Comparison of ENCODE assay signal across 11 cellular contexts in genomic region chr7:99106869-99107268, GRCh38. TPM values are rescaled to one million over a fixed set of nuclear protein-coding genes. Genes with fewer than 3 reads are reported as not detected.
DNase-seq lines count a peak whose midpoint lies in the region; ATAC-seq, FAIRE-seq and TF ChIP-seq lines count a peak whose summit lies in the region.
"Had no signal": no experiment of that assay in that cellular context is flagged by ENCODE, and none has a peak within 500 bp of the region (broad histone marks: within the 10 kb centered on the region; RNA-seq: fewer than 3 reads in every experiment).

No MANE protein-coding gene starts in this region.

- TF ChIP-seq POLR2A in adrenal gland (IDR thresholded peaks at IDR 0.05) = no peak

- H3K4me1 Mint-ChIP-seq in T-cell = peaks cover 70 to 88% (median 73%) of the 10 kb centered on the region in 3 donors

- FAIRE-seq in islet of Langerhans (lab: Jason Lieb, UNC) = peak; percentile 17

- H3K27ac Mint-ChIP-seq in T-cell = no peak overlapping the region
- H3K27ac Mint-ChIP-seq: stimulated activated naive CD8-positive, alpha-beta T cell treated with anti-CD3 and anti-CD28 coated beads, Interleukin-15, Interleukin-2, amounts not matched to agents 100 ng/mL and 50 ng/mL, for 24 hours had no signal

- H3K36me3 Mint-ChIP-seq in T-cell = peaks cover 3% of the 10 kb centered on the region

- no peaks in the 10 kb centered on the region for H3K9me3 Mint-ChIP-seq in T-cell
- H3K9me3 Mint-ChIP-seq: neural crest cell; stimulated activated naive CD8-positive, alpha-beta T cell treated with anti-CD3 and anti-CD28 coated beads, Interleukin-15, Interleukin-2, amounts not matched to agents 100 ng/mL and 50 ng/mL, for 24 hours had no signal

- 56 to 78% (median 61%) methylated on average over 3 of the region's 3 CpGs for WGBS in adrenal gland, 4 donors

- no peak overlapping the region for H3K4me3 ChIP-seq in HUES6 (ENCODE audit: low read depth, low read length)
- H3K4me3 ChIP-seq in adrenal gland = no peak overlapping the region

- no peak for TF ChIP-seq CTCF in adrenal gland (IDR thresholded peaks at IDR 0.05)

- intact Hi-C loops in adrenal gland (cut with DNase I) = no loop called here

- CTCF ChIA-PET in T-cell (lab: Charles Lee) = no interaction called here

- ATAC-seq in T-cell (replicated peaks in 1 of 4) (no peak), HG02610 (IDR thresholded peaks at IDR 0.05; ENCODE audit: unreplicated experiment) (no peak)

- H3K9me3 ChIP-seq in HUES6 (ENCODE audit: control insufficient read depth, insufficient read depth, low read depth, low read length) (no peaks in the 10 kb centered on the region), adrenal gland (replicated peaks in 1 of 3) (no peaks in the 10 kb centered on the region)

- H3K27me3 Mint-ChIP-seq in T-cell = no peaks in the 10 kb centered on the region
- H3K27me3 Mint-ChIP-seq: stimulated activated naive CD8-positive, alpha-beta T cell treated with anti-CD3 and anti-CD28 coated beads, Interleukin-15, Interleukin-2, amounts not matched to agents 100 ng/mL and 50 ng/mL, for 24 hours had no signal

- H3K4me1 ChIP-seq in HUES6 (ENCODE audit: control insufficient read depth, insufficient read depth, low read length) (peaks cover 46% of the 10 kb centered on the region), adrenal gland (replicated peaks in 1 of 2) (peaks cover 7 to 62% of the 10 kb centered on the region in 2 donors)

- no peak overlapping the region for H3K9ac ChIP-seq in HUES6 (ENCODE audit: low read length)

- POLR2A ChIA-PET in T-cell (lab: Charles Lee) = no interaction called here

- H3K27me3 ChIP-seq in HUES6 (ENCODE audit: control insufficient read depth, insufficient read depth, low read length) = no peaks in the 10 kb centered on the region
- no peaks in the 10 kb centered on the region for H3K27me3 ChIP-seq in adrenal gland

- 0 out of 2 replicates have a peak overlapping the region, but pooled peaks have one; percentile 45 for H3K27ac ChIP-seq in HUES6 (ENCODE audit: low read depth, low read length)
- peak overlapping the region in 3 of 5 donors; percentile 18 to 74 (median 51) for H3K27ac ChIP-seq in adrenal gland
- H3K27ac ChIP-seq in substantia nigra (ENCODE audit: low read depth, low read length, poor library complexity, severe bottlenecking) = peak overlapping the region; percentile 50

- no peak overlapping the region for H3K4me3 Mint-ChIP-seq in T-cell
- H3K4me3 Mint-ChIP-seq: stimulated activated naive CD8-positive, alpha-beta T cell treated with anti-CD3 and anti-CD28 coated beads, Interleukin-15, Interleukin-2, amounts not matched to agents 100 ng/mL and 50 ng/mL, for 24 hours had no signal

- DNase-seq in adrenal gland (no peak), substantia nigra (lab: John Stamatoyannopoulos, UW) (no peak), T-cell (no peak), iPS-NIHi7 (ENCODE audit: extremely low spot score) (no peak)
- DNase-seq: activated gamma-delta T cell, RPMI8226 had no signal

- H3K36me3 ChIP-seq in HUES6 (ENCODE audit: control insufficient read depth, insufficient read depth, low read length) (no peaks in the 10 kb centered on the region), adrenal gland (replicated peaks in 1 of 2) (no peaks in the 10 kb centered on the region)

RNA-seq across cellular contexts. Expression of gene SMURF1, which starts 37.0 kb away (rescaled TPM):
- total RNA-seq in adrenal gland (10 to 100 TPM; 16.7 to 40.3 (median 23.0) TPM), T-cell (10 to 100 TPM; 21.6 to 26.4 (median 22.7) TPM)
- polyA plus RNA-seq in adrenal gland = 10 to 100 TPM in 2 of 3 donors, 1 to 10 TPM in 1; 8.9 to 16.7 (median 14.8) TPM
